ENCODE assay signal across 21 cellular contexts in the genomic region with DNA sequence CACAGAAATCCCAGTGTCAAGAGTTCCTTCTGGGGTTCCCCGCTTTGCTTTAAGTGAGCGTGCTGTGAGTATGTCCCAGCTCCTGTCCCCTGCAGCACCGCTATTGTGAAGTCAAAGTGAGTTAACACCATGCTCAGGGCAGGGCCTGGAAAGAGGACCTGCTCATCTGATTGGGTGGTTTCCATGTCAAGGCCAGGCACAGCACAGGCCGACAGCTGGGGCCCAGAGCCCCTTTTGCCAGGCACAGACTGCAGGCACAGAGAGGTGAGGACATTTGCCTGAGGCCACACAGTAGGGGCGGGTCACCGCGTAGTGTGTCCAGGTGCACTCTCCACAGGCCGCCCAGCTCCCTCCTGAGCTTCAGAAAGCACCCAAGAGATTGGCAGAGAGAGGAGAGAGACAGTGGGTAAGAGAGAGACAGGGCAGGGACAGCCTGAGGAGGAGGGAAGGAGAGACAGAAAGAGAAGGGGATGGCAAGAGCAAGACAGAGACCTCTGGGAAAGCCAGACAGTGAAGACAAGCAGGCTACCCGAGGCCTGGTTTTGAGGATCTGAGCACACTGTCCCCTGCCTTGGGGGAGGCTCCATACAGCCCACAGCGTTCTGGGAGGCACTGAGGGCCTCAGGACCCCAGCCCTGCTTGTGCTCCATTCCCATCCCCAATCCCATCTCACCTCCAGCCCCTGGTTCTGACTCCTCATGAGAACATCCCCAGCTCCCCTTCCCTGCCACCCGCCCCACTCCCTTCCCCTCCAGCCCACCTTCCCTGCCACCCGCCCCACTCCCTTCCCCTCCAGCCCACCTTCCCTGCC. TPM values are rescaled to one million over a fixed set of nuclear protein-coding genes. Genes with fewer than 3 reads are reported as not detected.
DNase-seq lines count a peak whose midpoint lies in the region; ATAC-seq, FAIRE-seq and TF ChIP-seq lines count a peak whose summit lies in the region.
"Had no signal": no experiment of that assay in that cellular context is flagged by ENCODE, and none has a peak within 500 bp of the region (broad histone marks: within the 10 kb centered on the region; RNA-seq: fewer than 3 reads in every experiment).

No MANE protein-coding gene starts in this region.

- H3K27ac ChIP-seq in mesendoderm (ENCODE audit: low read depth, low read length) (no peak overlapping the region), ascending aorta (no peak overlapping the region)

- DNase-seq in BE2C (peak; percentile 59), H7 (peak; percentile 53), bronchial epithelial cell (ENCODE audit: low read depth) (no peak), mesendoderm (peak; percentile 18), KG1 (lab: John Stamatoyannopoulos, UW) (no peak), ascending aorta (ENCODE audit: low spot score in 2 of 2) (no peak), left colon (no peak)
- no peak for DNase-seq in activated CD4-positive, alpha-beta T cell treated with anti-CD3 and anti-CD28 coated beads, Interleukin-2, amount 50 U/mL, for 1 hour
- DNase-seq: DMS53, KBM-7, NCI-H1105, NCI-H187, NCI-H446, NCI-H748 treated with DMSO at 0.1 percent for 48 hours, Right ventricle myocardium superior had no signal

- H3K36me3 ChIP-seq in BE2C (no peaks in the 10 kb centered on the region), H7 (replicated peaks; ENCODE audit: control insufficient read depth, insufficient read depth, low read length) (no peaks in the 10 kb centered on the region), bronchial epithelial cell (ENCODE audit: control insufficient read depth, insufficient read depth, low read length) (no peaks in the 10 kb centered on the region), mesendoderm (ENCODE audit: control insufficient read depth, insufficient read depth, low read length) (no peaks in the 10 kb centered on the region), ascending aorta (no peaks in the 10 kb centered on the region)

- no peak overlapping the region for H4K8ac ChIP-seq in mesendoderm (ENCODE audit: low read depth, low read length)

- H3K27me3 ChIP-seq in BE2C: no peaks in the 10 kb centered on the region
- no peaks in the 10 kb centered on the region for H3K27me3 ChIP-seq in H7 (ENCODE audit: control insufficient read depth, insufficient read depth, low read length)
- H3K27me3 ChIP-seq in bronchial epithelial cell (ENCODE audit: control insufficient read depth, insufficient read depth, low read length): peaks cover 9% of the 10 kb centered on the region
- H3K27me3 ChIP-seq in mesendoderm (ENCODE audit: insufficient read depth, low read length, poor library complexity): no peaks in the 10 kb centered on the region
- no peaks in the 10 kb centered on the region for H3K27me3 ChIP-seq in ascending aorta

- WGBS in mesendoderm (ENCODE audit: extremely low coverage, insufficient coverage, low lambda C conversion rate): no CpG with 5 or more reads among the region's 12 CpGs

- H3K79me2 ChIP-seq in mesendoderm (ENCODE audit: control insufficient read depth, insufficient read depth, low read length): no peaks in the 10 kb centered on the region

- ATAC-seq in left colon: no peak
- ATAC-seq: GM12878 had no signal

- H3K4me2 ChIP-seq in mesendoderm (ENCODE audit: low read length): no peak overlapping the region

- TF ChIP-seq CTCF in BE2C (IDR thresholded peaks at IDR 0.05; ENCODE audit: low read depth, low read length) (no peak), bronchial epithelial cell (IDR thresholded peaks at IDR 0.05; ENCODE audit: insufficient read depth, low read length, severe bottlenecking) (no peak), ascending aorta (IDR thresholded peaks at IDR 0.05) (no peak)

- H3K4me3 ChIP-seq in BE2C (ENCODE audit: low read depth, low read length) (no peak overlapping the region), H7 (ENCODE audit: insufficient read depth, low read depth, low read length) (no peak overlapping the region), bronchial epithelial cell (ENCODE audit: low read depth, low read length) (no peak overlapping the region), mesendoderm (ENCODE audit: low read length) (no peak overlapping the region), ascending aorta (no peak overlapping the region)
- H3K4me3 ChIP-seq: GM12878 had no signal

- FAIRE-seq in bronchial epithelial cell (lab: Jason Lieb, UNC): peak; percentile 28
- FAIRE-seq: GM12878, HTR-8/SVneo had no signal

- no peak overlapping the region for H3K56ac ChIP-seq in mesendoderm (ENCODE audit: low read length)

- intact Hi-C loops in ascending aorta (cut with DNase I) (no loop called here), left colon (cut with DNase I, micrococcal nuclease) (no loop called here)

- H3K4me1 ChIP-seq in BE2C: peaks cover 23% of the 10 kb centered on the region
- H3K4me1 ChIP-seq in mesendoderm (ENCODE audit: control insufficient read depth, low read depth, low read length): no peaks in the 10 kb centered on the region
- H3K4me1 ChIP-seq in ascending aorta: no peaks in the 10 kb centered on the region
- H3K4me1 ChIP-seq: Caco-2 had no signal

- H2BK5ac ChIP-seq in mesendoderm (ENCODE audit: low read length): no peak overlapping the region

- no peaks in the 10 kb centered on the region for H3K79me1 ChIP-seq in mesendoderm (ENCODE audit: low read length)

- no peak overlapping the region for H2BK15ac ChIP-seq in mesendoderm (replicated peaks; ENCODE audit: low read depth)

- H3K9ac ChIP-seq in mesendoderm (ENCODE audit: low read length): no peak overlapping the region

- no peak overlapping the region for H2AK5ac ChIP-seq in mesendoderm (ENCODE audit: low read length)

- no peak overlapping the region for H3K23ac ChIP-seq in mesendoderm (ENCODE audit: low read length)

- H3K9me3 ChIP-seq in BE2C (no peaks in the 10 kb centered on the region), ascending aorta (no peaks in the 10 kb centered on the region)
- H3K9me3 ChIP-seq: Caco-2 had no signal

- no peak overlapping the region for H3K18ac ChIP-seq in mesendoderm (ENCODE audit: low read length)

- H3K4ac ChIP-seq in mesendoderm (ENCODE audit: low read depth, low read length): no peak overlapping the region

- no peak overlapping the region for H4K5ac ChIP-seq in mesendoderm (ENCODE audit: low read length)

- no peak overlapping the region for H2BK120ac ChIP-seq in mesendoderm (ENCODE audit: low read depth, low read length)

RNA-seq across cellular contexts. Expression of a gene that starts 6.5 kb away (rescaled TPM):
- polyA plus RNA-seq in BE2C (2012; ENCODE audit: insufficient read depth, insufficient read length, low read depth): 0.23 TPM
- not detected in 2 replicates for total RNA-seq in H7 (2014; rRNA removed; shearing (Covaris generic))
- total RNA-seq in bronchial epithelial cell: not detected in 2 replicates
- not detected for polyA plus RNA-seq in mesendoderm (2013, experiment 1 of 2)
- polyA plus RNA-seq in mesendoderm (2013, experiment 2 of 2): not detected
- total RNA-seq in ascending aorta: not detected
- not detected for total RNA-seq in left colon
- total RNA-seq: A673, Caco-2, G401, MCF 10A, Right ventricle myocardium superior had no signal
- polyA plus RNA-seq: GM12878 had no signal

RNA-seq across cellular contexts. Expression of a gene that starts 40.7 kb away (rescaled TPM):
- not detected for polyA plus RNA-seq in BE2C (2012; ENCODE audit: insufficient read depth, insufficient read length, low read depth)
- total RNA-seq in H7 (2014; rRNA removed; shearing (Covaris generic)): not detected in 2 replicates
- total RNA-seq in bronchial epithelial cell (not detected in 2 replicates), ascending aorta (not detected), left colon (not detected)
- polyA plus RNA-seq in mesendoderm (2013, experiment 1 of 2): not detected
- polyA plus RNA-seq in mesendoderm (2013, experiment 2 of 2): not detected
- total RNA-seq: A673, Caco-2, G401, GM12878, MCF 10A, Right ventricle myocardium superior had no signal
- polyA plus RNA-seq: GM12878 had no signal

RNA-seq across cellular contexts. Expression of a gene that starts 59.4 kb away (rescaled TPM):
- not detected for polyA plus RNA-seq in BE2C (2012; ENCODE audit: insufficient read depth, insufficient read length, low read depth)
- total RNA-seq in H7 (2014; rRNA removed; shearing (Covaris generic)): not detected in 2 replicates
- total RNA-seq in bronchial epithelial cell (not detected in 2 replicates), ascending aorta (not detected), left colon (not detected)
- polyA plus RNA-seq in mesendoderm (2013, experiment 1 of 2): not detected
- polyA plus RNA-seq in mesendoderm (2013, experiment 2 of 2): not detected
- total RNA-seq: A673, Caco-2, G401, GM12878, MCF 10A, Right ventricle myocardium superior had no signal
- polyA plus RNA-seq: GM12878 had no signal

Comparison
In these comparisons a context has a peak if more than half of its experiments do, and no peak if none do; other contexts are left out.
1. DNase-seq: peak in BE2C (single experiment), H7 (single experiment) and mesendoderm (single experiment); none in bronchial epithelial cell (single experiment), KG1 (single experiment), ascending aorta (0 of 2), left colon (0 of 2) and activated CD4-positive, alpha-beta T cell treated with anti-CD3 and anti-CD28 coated beads, Interleukin-2, amount 50 U/mL, for 1 hour (single experiment).